1 cellular context compared by ENCODE assay signal in the genomic region with DNA sequence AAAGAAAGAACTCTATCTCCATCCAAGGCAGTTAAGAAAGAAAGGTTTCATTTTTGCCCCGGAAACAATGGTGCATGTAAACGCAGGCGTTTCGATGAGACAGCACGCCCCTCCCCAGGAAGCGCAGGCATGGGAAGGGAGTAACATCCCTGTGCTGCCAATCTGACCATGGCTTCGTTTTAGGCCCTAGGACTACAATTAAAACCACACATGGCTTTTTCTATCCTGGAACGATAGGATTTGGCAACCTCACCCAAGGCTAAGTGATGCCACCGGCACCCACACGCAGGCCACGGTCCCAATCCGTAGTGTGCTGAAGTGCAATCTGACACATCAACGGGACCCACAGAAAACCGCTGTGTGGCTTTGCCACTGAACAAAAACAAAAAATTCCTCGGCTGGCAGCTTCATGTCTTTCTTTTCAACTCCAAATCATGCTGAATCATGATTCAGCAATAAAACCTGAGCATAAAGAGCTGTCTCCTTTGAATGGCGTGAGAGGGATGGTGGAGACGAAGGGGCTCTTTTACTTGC.
TF ChIP-seq lines count a peak whose summit lies in the region.

No MANE protein-coding gene starts in this region.

TF ChIP-seq in endothelial cell of umbilical vein, 7 proteins besides CTCF, POLR2A, EP300 and RAD21:
- TF ChIP-seq EZH2 (IDR thresholded peaks at IDR 0.05; ENCODE audit: borderline replicate concordance, low read depth, low read length, severe bottlenecking), result no peak
- TF ChIP-seq MYC (IDR thresholded peaks at IDR 0.05; ENCODE audit: low read depth, low read length), result no peak
- TF ChIP-seq GATA2 (IDR thresholded peaks at IDR 0.05; ENCODE audit: insufficient read depth, insufficient read length, low read depth, low read length), result no peak
- no peak for TF ChIP-seq JUN (IDR thresholded peaks at IDR 0.05; ENCODE audit: borderline replicate concordance, insufficient read depth, insufficient read length, low read depth)
- TF ChIP-seq, protein P1, sequence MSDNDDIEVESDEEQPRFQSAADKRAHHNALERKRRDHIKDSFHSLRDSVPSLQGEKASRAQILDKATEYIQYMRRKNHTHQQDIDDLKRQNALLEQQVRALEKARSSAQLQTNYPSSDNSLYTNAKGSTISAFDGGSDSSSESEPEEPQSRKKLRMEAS (IDR thresholded peaks at IDR 0.05; ENCODE audit: insufficient read depth, insufficient read length), result no peak
- TF ChIP-seq POLR2AphosphoS5 (IDR thresholded peaks at IDR 0.05; ENCODE audit: insufficient read depth, low read depth, low read length), result no peak
- no peak for TF ChIP-seq FOS (IDR thresholded peaks at IDR 0.05; ENCODE audit: borderline replicate concordance, insufficient read depth, low read length)
TF ChIP-seq in endothelial cell of umbilical vein: peak in this region for 0.
